Comparison of ENCODE assay signal across 28 cellular contexts in genomic region chr11:17924713-17925112, GRCh38.
"Had no signal": no experiment of that assay in that cellular context is flagged by ENCODE, and none has a peak within 500 bp of the region (broad histone marks: within the 10 kb centered on the region; RNA-seq: fewer than 3 reads in every experiment).

No MANE protein-coding gene starts in this region.

- H3K27ac Mint-ChIP-seq: memory B cell; natural killer cell treated with Interleukin-12 subunit alpha and Interleukin-12 subunit beta and Interleukin-15 and Interleukin-18, amount 100 ng/mL, for 72 hours; stimulated activated effector memory CD8-positive, alpha-beta T cell treated with anti-CD3 and anti-CD28 coated beads, Interleukin-12 subunit alpha, Interleukin-12 subunit beta, amount 100 ng/mL, for 72 hours; type B pancreatic cell had no signal

- H3K27me3 Mint-ChIP-seq: effector memory CD8-positive, alpha-beta T cell; memory B cell; naive B cell; natural killer cell treated with Interleukin-12 subunit alpha and Interleukin-12 subunit beta and Interleukin-15 and Interleukin-18, amount 100 ng/mL, for 72 hours; type B pancreatic cell had no signal

- H3K27ac ChIP-seq: colonic mucosa, foreskin keratinocyte, heart right ventricle, neutrophil, prostate gland, right atrium auricular region, sigmoid colon, stomach, testis, tibial artery had no signal

- ATAC-seq: effector memory CD8-positive, alpha-beta T cell; foreskin keratinocyte; heart right ventricle; left cardiac atrium; left ventricle myocardium superior; natural killer cell treated with Interleukin-12 subunit alpha and Interleukin-12 subunit beta and Interleukin-15 and Interleukin-18, amount 100 ng/mL, for 72 hours; stimulated activated effector memory CD8-positive, alpha-beta T cell treated with anti-CD3 and anti-CD28 coated beads, Interleukin-12 subunit alpha, Interleukin-12 subunit beta, amount 100 ng/mL, for 72 hours had no signal

- H3K36me3 ChIP-seq: colonic mucosa, prostate gland, right atrium auricular region, sigmoid colon had no signal

- H3K4me3 Mint-ChIP-seq: effector memory CD8-positive, alpha-beta T cell; memory B cell; naive B cell; natural killer cell treated with Interleukin-12 subunit alpha and Interleukin-12 subunit beta and Interleukin-15 and Interleukin-18, amount 100 ng/mL, for 72 hours; neural crest cell; stimulated activated effector memory CD8-positive, alpha-beta T cell treated with anti-CD3 and anti-CD28 coated beads, Interleukin-12 subunit alpha, Interleukin-12 subunit beta, amount 100 ng/mL, for 72 hours; type B pancreatic cell had no signal

- H3K36me3 Mint-ChIP-seq: natural killer cell treated with Interleukin-12 subunit alpha and Interleukin-12 subunit beta and Interleukin-15 and Interleukin-18, amount 100 ng/mL, for 72 hours had no signal

- H3K9me3 ChIP-seq: colonic mucosa, heart right ventricle, neutrophil, prostate gland, right atrium auricular region, sigmoid colon, stomach, testis, tibial artery had no signal

- H3K4me3 ChIP-seq: colonic mucosa, heart right ventricle, lung, prostate gland, right atrium auricular region, sigmoid colon, stomach, testis, tibial artery had no signal

- H3K9me3 Mint-ChIP-seq: effector memory CD8-positive, alpha-beta T cell; memory B cell; naive B cell; natural killer cell treated with Interleukin-12 subunit alpha and Interleukin-12 subunit beta and Interleukin-15 and Interleukin-18, amount 100 ng/mL, for 72 hours; neural crest cell; stimulated activated effector memory CD8-positive, alpha-beta T cell treated with anti-CD3 and anti-CD28 coated beads, Interleukin-12 subunit alpha, Interleukin-12 subunit beta, amount 100 ng/mL, for 72 hours; type B pancreatic cell had no signal

- H3K4me1 ChIP-seq: colonic mucosa, foreskin keratinocyte, prostate gland had no signal

- H3K4me1 Mint-ChIP-seq: memory B cell had no signal

- H3K27me3 ChIP-seq: colonic mucosa, foreskin keratinocyte, heart right ventricle, neutrophil, right atrium auricular region, sigmoid colon, stomach, testis, tibial artery had no signal

- DNase-seq: colonic mucosa; dermis blood vessel endothelial cell; effector memory CD8-positive, alpha-beta T cell; erythroblast; foreskin keratinocyte; glutamatergic neuron; heart right ventricle; hippocampal formation; left cardiac atrium; left ventricle myocardium superior; naive B cell; sigmoid colon; stimulated activated CD4-positive, alpha-beta T cell treated with anti-CD3 and anti-CD28 coated beads, Interleukin-2, amount 100 ng/mL, for 24 hours; stimulated activated CD4-positive, alpha-beta T cell treated with anti-CD3 and anti-CD28 coated beads, Interleukin-4, amount 100 ng/mL, for 24 hours; stimulated activated naive CD4-positive, alpha-beta T cell treated with Interleukin-2 at 50 U/mL for 16 hours; stomach; substantia nigra; testis; tibial artery had no signal
